Comparison of ENCODE assay signal across 29 cellular contexts in the genomic region with DNA sequence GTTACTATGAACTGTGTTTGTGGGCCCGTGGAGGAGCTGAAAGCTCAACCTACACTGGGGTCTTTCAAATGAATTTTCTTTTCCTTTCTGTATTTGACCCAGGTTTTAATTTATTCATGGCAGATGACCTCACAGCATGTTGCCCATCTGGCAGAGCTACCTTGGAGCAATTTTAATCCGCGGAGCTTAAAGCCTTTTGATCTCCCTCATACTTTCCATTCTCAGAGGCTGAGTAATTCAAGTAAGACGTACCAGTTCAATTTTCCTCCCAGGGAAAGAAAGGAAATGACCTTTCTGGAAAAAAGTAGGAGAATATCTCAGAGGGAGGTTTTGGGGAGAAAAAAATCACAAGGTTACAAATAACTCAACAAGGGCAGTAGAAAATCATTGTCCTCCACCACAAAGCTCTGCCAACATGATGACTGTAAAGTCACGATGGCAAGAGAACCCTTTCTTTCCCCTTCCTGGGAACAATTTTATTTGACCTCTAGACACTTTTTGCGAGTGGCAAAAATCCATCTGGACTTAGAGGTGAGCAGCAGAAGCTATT. TPM values are rescaled to one million over a fixed set of nuclear protein-coding genes. Genes with fewer than 3 reads are reported as not detected.
DNase-seq lines count a peak whose midpoint lies in the region; ATAC-seq and TF ChIP-seq lines count a peak whose summit lies in the region.
"Had no signal": no experiment of that assay in that cellular context is flagged by ENCODE, and none has a peak within 500 bp of the region (broad histone marks: within the 10 kb centered on the region; RNA-seq: fewer than 3 reads in every experiment).

No MANE protein-coding gene starts in this region.

- H3K4me3 Mint-ChIP-seq in activated naive CD8-positive, alpha-beta T cell treated with anti-CD3 and anti-CD28 coated beads for 36 hours, result no peak overlapping the region
- H3K4me3 Mint-ChIP-seq in T-cell, result no peak overlapping the region
- H3K4me3 Mint-ChIP-seq: activated B cell treated with CpG ODN at 0.5 μM for 24 hours; activated naive CD8-positive, alpha-beta T cell treated with anti-CD3 and anti-CD28 coated beads, Interleukin-2, amount 50 U/mL, for 24 hours; memory B cell; natural killer cell had no signal

- no peaks in the 10 kb centered on the region for H3K9me3 ChIP-seq in mesodermal cell (ENCODE audit: control insufficient read depth, low read length)
- H3K9me3 ChIP-seq: Caco-2, SJSA1, upper lobe of left lung had no signal

- CTCF ChIA-PET in T-cell (lab: Charles Lee), result no interaction called here

- WGBS in mesodermal cell (ENCODE audit: insufficient coverage in 2 of 2), 2 experiments, result 94 to 100% methylated on average over 3 to 4 of the region's 6 CpGs

- DNase-seq in A172 (ENCODE audit: low spot score) (peak; percentile 96), NCI-H524 (lab: John Stamatoyannopoulos, UW) (peak; percentile 88 to 95), astrocyte of the spinal cord (ENCODE audit: low read depth, low spot score) (peak; percentile 73), DMS153 (lab: John Stamatoyannopoulos, UW) (no peak), T-cell (no peak)
- no peak for DNase-seq in activated naive CD8-positive, alpha-beta T cell treated with anti-CD3 and anti-CD28 coated beads for 36 hours
- DNase-seq: activated B cell treated with CpG ODN at 0.5 μM for 24 hours; activated CD4-positive, alpha-beta T cell treated with anti-CD3 and anti-CD28 coated beads, Interleukin-2, amount 50 U/mL, for 48 hours; activated effector memory CD4-positive, alpha-beta T cell treated with Interleukin-2 at 50 U/mL for 16 hours; activated naive CD8-positive, alpha-beta T cell treated with anti-CD3 and anti-CD28 coated beads, Interleukin-2, amount 50 U/mL, for 24 hours; dorsolateral prefrontal cortex; EL; foreskin melanocyte; HCEC 1CT; natural killer cell; NCI-H1417 treated with DMSO at 0.1 percent for 48 hours; NCI-H2171; NCI-H774; OCI-M1; stimulated activated CD4-positive, alpha-beta T cell treated with anti-CD3 and anti-CD28 coated beads, Interleukin-4, amount 100 ng/mL, for 24 hours; T-helper 2 cell; upper lobe of left lung had no signal

- H3K4me3 ChIP-seq in astrocyte of the spinal cord (ENCODE audit: low read depth, low read length) (no peak overlapping the region), mesodermal cell (ENCODE audit: extremely low read depth, insufficient read depth, low read length, poor library complexity, severe bottlenecking) (no peak overlapping the region)
- H3K4me3 ChIP-seq: dorsolateral prefrontal cortex, SJSA1, upper lobe of left lung had no signal

- peaks cover 28% of the 10 kb centered on the region for H3K4me1 ChIP-seq in mesodermal cell (ENCODE audit: control insufficient read depth, insufficient read depth, low read length, poor library complexity, severe bottlenecking)
- H3K4me1 ChIP-seq: Caco-2, SJSA1, upper lobe of left lung had no signal

- no peak for TF ChIP-seq CTCF in astrocyte of the spinal cord (IDR thresholded peaks at IDR 0.05; ENCODE audit: low read depth, low read length)

- in situ Hi-C loops in astrocyte of the spinal cord (cut with HindIII; ENCODE audit: low sequenced_read_pairs), result no loop called here

- peak overlapping the region; percentile 57 for H3K27ac ChIP-seq in mesodermal cell (ENCODE audit: low read depth, low read length, severe bottlenecking)
- H3K27ac ChIP-seq: dorsolateral prefrontal cortex, SJSA1, upper lobe of left lung had no signal

- no peak for ATAC-seq in T-cell (replicated peaks in 1 of 4)
- ATAC-seq in HG02763 (IDR thresholded peaks at IDR 0.05; ENCODE audit: unreplicated experiment), result no peak
- ATAC-seq: activated naive CD8-positive, alpha-beta T cell treated with anti-CD3 and anti-CD28 coated beads, Interleukin-2, amount 50 U/mL, for 24 hours; natural killer cell had no signal

- H3K27me3 Mint-ChIP-seq in activated naive CD8-positive, alpha-beta T cell treated with anti-CD3 and anti-CD28 coated beads for 36 hours, result no peaks in the 10 kb centered on the region
- peaks cover 2 to 9% of the 10 kb centered on the region in 2 donors for H3K27me3 Mint-ChIP-seq in T-cell
- H3K27me3 Mint-ChIP-seq: activated B cell treated with CpG ODN at 0.5 μM for 24 hours had no signal

- no peaks in the 10 kb centered on the region for H3K4me1 Mint-ChIP-seq in activated naive CD8-positive, alpha-beta T cell treated with anti-CD3 and anti-CD28 coated beads for 36 hours
- no peaks in the 10 kb centered on the region for H3K4me1 Mint-ChIP-seq in T-cell
- H3K4me1 Mint-ChIP-seq: activated B cell treated with CpG ODN at 0.5 μM for 24 hours; activated naive CD8-positive, alpha-beta T cell treated with anti-CD3 and anti-CD28 coated beads, Interleukin-2, amount 50 U/mL, for 24 hours; memory B cell; natural killer cell had no signal

- H3K27ac Mint-ChIP-seq in activated naive CD8-positive, alpha-beta T cell treated with anti-CD3 and anti-CD28 coated beads for 36 hours, result no peak overlapping the region
- no peak overlapping the region for H3K27ac Mint-ChIP-seq in T-cell
- H3K27ac Mint-ChIP-seq: activated B cell treated with CpG ODN at 0.5 μM for 24 hours; activated naive CD8-positive, alpha-beta T cell treated with anti-CD3 and anti-CD28 coated beads, Interleukin-2, amount 50 U/mL, for 24 hours; memory B cell; natural killer cell had no signal

- H3K36me3 Mint-ChIP-seq in activated naive CD8-positive, alpha-beta T cell treated with anti-CD3 and anti-CD28 coated beads for 36 hours, result no peaks in the 10 kb centered on the region
- no peaks in the 10 kb centered on the region for H3K36me3 Mint-ChIP-seq in T-cell
- H3K36me3 Mint-ChIP-seq: memory B cell, natural killer cell had no signal

- no peaks in the 10 kb centered on the region for H3K36me3 ChIP-seq in mesodermal cell (ENCODE audit: control insufficient read depth, insufficient read depth, low read length)
- H3K36me3 ChIP-seq: SJSA1, upper lobe of left lung had no signal

- H3K9me3 Mint-ChIP-seq in activated naive CD8-positive, alpha-beta T cell treated with anti-CD3 and anti-CD28 coated beads for 36 hours, result no peaks in the 10 kb centered on the region
- peaks cover 0 to 5% (median 3%) of the 10 kb centered on the region in 3 donors for H3K9me3 Mint-ChIP-seq in T-cell

- POLR2A ChIA-PET in T-cell (lab: Charles Lee), result no interaction called here

RNA-seq across cellular contexts. Expression of gene PCP4, which starts 21.6 kb away (rescaled TPM):
- total RNA-seq in A172 (2014; rRNA removed; shearing (Covaris generic)), result 0.67 TPM in 1 of 2 replicates, not detected in the other
- polyA plus RNA-seq in mesodermal cell (2013, experiment 1 of 2), result 1.5 TPM
- polyA plus RNA-seq in mesodermal cell (2013, experiment 2 of 2), result 0.91 TPM
- total RNA-seq in activated naive CD8-positive, alpha-beta T cell treated with anti-CD3 and anti-CD28 coated beads for 36 hours, result not detected
- not detected for total RNA-seq in T-cell
- total RNA-seq: activated B cell treated with CpG ODN at 0.5 μM for 24 hours, natural killer cell, pulmonary artery endothelial cell, SJSA1 had no signal
- polyA plus RNA-seq: BJ had no signal

Comparison
In these comparisons a context has a peak if more than half of its experiments do, and no peak if none do; other contexts are left out.
1. DNase-seq: peak in A172 (single experiment), NCI-H524 (2 of 2) and astrocyte of the spinal cord (single experiment); none in activated naive CD8-positive, alpha-beta T cell treated with anti-CD3 and anti-CD28 coated beads for 36 hours (single experiment), DMS153 (single experiment) and T-cell (0 of 34).